23 cellular contexts compared by ENCODE assay signal in genomic region chr2:82198809-82199492, GRCh38.
DNase-seq lines count a peak whose midpoint lies in the region; ATAC-seq and TF ChIP-seq lines count a peak whose summit lies in the region.
"Had no signal": no experiment of that assay in that cellular context is flagged by ENCODE, and none has a peak within 500 bp of the region (broad histone marks: within the 10 kb centered on the region; RNA-seq: fewer than 3 reads in every experiment).

No MANE protein-coding gene starts in this region.

- peaks cover 9% of the 10 kb centered on the region; the same call in 2 of the 3 replicates for H3K9me3 Mint-ChIP-seq in GM23338
- peaks cover 32% of the 10 kb centered on the region for H3K9me3 Mint-ChIP-seq in WTC11

- H3K27ac Mint-ChIP-seq in GM23338 (no peak overlapping the region; the same call in 1 of the 2 replicates), WTC11 (no peak overlapping the region)
- H3K27ac Mint-ChIP-seq: CD4-positive, CD25-positive, alpha-beta regulatory T cell; CD8-positive, alpha-beta memory T cell; HFFc6 had no signal

- no peak overlapping the region for H4K8ac ChIP-seq in mesendoderm (ENCODE audit: low read depth, low read length)

- CTCF ChIA-PET in WTC11 (lab: Charles Lee) = no interaction called here

- H3K79me2 ChIP-seq in GM23338 (replicated peaks; ENCODE audit: insufficient read depth) = no peaks in the 10 kb centered on the region
- no peaks in the 10 kb centered on the region for H3K79me2 ChIP-seq in mesendoderm (ENCODE audit: control insufficient read depth, insufficient read depth, low read length)

- H2AK5ac ChIP-seq in mesendoderm (ENCODE audit: low read length) = no peak overlapping the region

- no peak overlapping the region for H2BK15ac ChIP-seq in mesendoderm (replicated peaks; ENCODE audit: low read depth)

- H3K27me3 Mint-ChIP-seq in GM23338 (ENCODE audit: insufficient read depth, low read depth, poor library complexity) (no peaks in the 10 kb centered on the region), WTC11 (ENCODE audit: low read depth) (no peaks in the 10 kb centered on the region)
- H3K27me3 Mint-ChIP-seq: CD4-positive, CD25-positive, alpha-beta regulatory T cell; CD8-positive, alpha-beta memory T cell had no signal

- no peaks in the 10 kb centered on the region for H4K20me1 ChIP-seq in GM23338 (replicated peaks; ENCODE audit: insufficient read depth)

- H3K4me2 ChIP-seq in GM23338 (peak overlapping the region; percentile 21; the same call in 1 of the 2 replicates), mesendoderm (ENCODE audit: low read length) (no peak overlapping the region)

- H3K4me3 Mint-ChIP-seq in GM23338 (no peak overlapping the region), WTC11 (no peak overlapping the region)
- H3K4me3 Mint-ChIP-seq: CD4-positive, CD25-positive, alpha-beta regulatory T cell; CD8-positive, alpha-beta memory T cell; HFFc6 had no signal

- WGBS in mesendoderm (ENCODE audit: extremely low coverage, insufficient coverage, low lambda C conversion rate) = no CpG with 5 or more reads among the region's 4 CpGs

- no peaks in the 10 kb centered on the region for H3K79me1 ChIP-seq in mesendoderm (ENCODE audit: low read length)

- peak overlapping the region; percentile 55 for H3K4ac ChIP-seq in mesendoderm (ENCODE audit: low read depth, low read length)

- no peaks in the 10 kb centered on the region for H3K27me3 ChIP-seq in GM23338 (ENCODE audit: insufficient read depth)
- H3K27me3 ChIP-seq in mesendoderm (ENCODE audit: insufficient read depth, low read length, poor library complexity) = no peaks in the 10 kb centered on the region
- H3K27me3 ChIP-seq: BE2C had no signal

- H3K4me1 ChIP-seq in GM23338 (ENCODE audit: insufficient read depth) = peaks cover 14% of the 10 kb centered on the region; the same call in 1 of the 2 replicates
- H3K4me1 ChIP-seq in mesendoderm (ENCODE audit: control insufficient read depth, low read depth, low read length) = no peaks in the 10 kb centered on the region
- H3K4me1 ChIP-seq: BE2C had no signal

- peak overlapping the region; percentile 45 for H2BK120ac ChIP-seq in mesendoderm (ENCODE audit: low read depth, low read length)

- H3K36me3 ChIP-seq in GM23338 (ENCODE audit: insufficient read depth) (no peaks in the 10 kb centered on the region), mesendoderm (ENCODE audit: control insufficient read depth, insufficient read depth, low read length) (no peaks in the 10 kb centered on the region)
- H3K36me3 ChIP-seq: BE2C had no signal

- peak overlapping the region; percentile 80 for H3K18ac ChIP-seq in mesendoderm (ENCODE audit: low read length)

- H3K56ac ChIP-seq in mesendoderm (ENCODE audit: low read length) = no peak overlapping the region

- no peak overlapping the region for H3K27ac ChIP-seq in GM23338 (ENCODE audit: low read depth)
- no peak overlapping the region for H3K27ac ChIP-seq in mesendoderm (ENCODE audit: low read depth, low read length)
- H3K27ac ChIP-seq: GM23248, HL-60 had no signal

- H3K23ac ChIP-seq in mesendoderm (ENCODE audit: low read length) = no peak overlapping the region

- DNase-seq in GM23338 (ENCODE audit: low spot score) = peak; percentile 73
- DNase-seq in WTC11 (ENCODE audit: low spot score) = no peak
- DNase-seq in iPS DF 4.7 (ENCODE audit: extremely low read depth, low spot score) = peak; percentile 46
- DNase-seq in mesendoderm = peak; percentile 85
- no peak for DNase-seq in NCI-H226
- DNase-seq: ACHN; BE2C; C1 segment of cervical spinal cord; CD4-positive, CD25-positive, alpha-beta regulatory T cell; CD8-positive, alpha-beta memory T cell; COR-L47; DMS 273 treated with DMSO at 0.1 percent for 48 hours; DMS79; GF-D8; GM23248; H7; HFFc6; IMR-90 had no signal

- peaks cover 9% of the 10 kb centered on the region for H3K9me2 ChIP-seq in GM23338 (ENCODE audit: insufficient read depth)

- H3K9ac ChIP-seq in mesendoderm (ENCODE audit: low read length) = no peak overlapping the region
- H3K9ac ChIP-seq: GM23248 had no signal

- TF ChIP-seq CTCF in GM23338 (conservative IDR thresholded peaks at IDR 0.05; ENCODE audit: low read depth in 2 of 2) = no peak
- TF ChIP-seq CTCF in WTC11 (IDR thresholded peaks at IDR 0.05) = no peak

- H3K36me3 Mint-ChIP-seq in GM23338 (ENCODE audit: low read depth) (peaks cover 16% of the 10 kb centered on the region; the same call in 2 of the 3 replicates), WTC11 (peaks cover 14% of the 10 kb centered on the region)
- H3K36me3 Mint-ChIP-seq: CD4-positive, CD25-positive, alpha-beta regulatory T cell; CD8-positive, alpha-beta memory T cell had no signal

- H4K5ac ChIP-seq in mesendoderm (ENCODE audit: low read length) = no peak overlapping the region

- ATAC-seq in GM23338 = peak; percentile 66
- ATAC-seq in WTC11 = peak; percentile 79; the same call in 1 of the 2 replicates
- no peak for ATAC-seq in GM21515 (IDR thresholded peaks at IDR 0.05; ENCODE audit: unreplicated experiment)
- ATAC-seq in GM18498 (IDR thresholded peaks at IDR 0.05; ENCODE audit: unreplicated experiment) = no peak
- ATAC-seq: HCT116, K562 had no signal

- no peak overlapping the region for H2AFZ ChIP-seq in GM23338
- H2AFZ ChIP-seq: GM23248 had no signal

- H3K4me3 ChIP-seq in GM23338 (no peak overlapping the region), mesendoderm (ENCODE audit: low read length) (no peak overlapping the region)
- H3K4me3 ChIP-seq: GM23248, K562 had no signal

- H3K4me1 Mint-ChIP-seq in GM23338 = peaks cover 18% of the 10 kb centered on the region
- peaks cover 28% of the 10 kb centered on the region for H3K4me1 Mint-ChIP-seq in WTC11
- H3K4me1 Mint-ChIP-seq: CD4-positive, CD25-positive, alpha-beta regulatory T cell; CD8-positive, alpha-beta memory T cell had no signal

- H3F3A ChIP-seq in GM23338 (replicated peaks; ENCODE audit: low read depth) = no peaks in the 10 kb centered on the region

- peak overlapping the region; percentile 5 for H2BK5ac ChIP-seq in mesendoderm (ENCODE audit: low read length)

- POLR2A ChIA-PET in WTC11 (lab: Charles Lee) = no interaction called here

TF ChIP-seq in WTC11, 78 proteins besides CTCF, POLR2A, EP300 and RAD21:
- TF ChIP-seq SMAD3 (CRISPR knock-in tag; IDR thresholded peaks at IDR 0.05; ENCODE audit: borderline replicate concordance) (no peak), CREM (CRISPR knock-in tag; IDR thresholded peaks at IDR 0.05) (no peak)

Comparison
In these comparisons a context has a peak if more than half of its experiments do, and no peak if none do; other contexts are left out.
1. ATAC-seq: peak in GM23338 (single experiment) and WTC11 (single experiment); none in GM21515 (single experiment) and GM18498 (single experiment).
2. DNase-seq: peak in GM23338 (single experiment), iPS DF 4.7 (single experiment) and mesendoderm (single experiment); none in WTC11 (single experiment) and NCI-H226 (single experiment).